Comparison of ENCODE assay signal across 10 cellular contexts in the genomic region with DNA sequence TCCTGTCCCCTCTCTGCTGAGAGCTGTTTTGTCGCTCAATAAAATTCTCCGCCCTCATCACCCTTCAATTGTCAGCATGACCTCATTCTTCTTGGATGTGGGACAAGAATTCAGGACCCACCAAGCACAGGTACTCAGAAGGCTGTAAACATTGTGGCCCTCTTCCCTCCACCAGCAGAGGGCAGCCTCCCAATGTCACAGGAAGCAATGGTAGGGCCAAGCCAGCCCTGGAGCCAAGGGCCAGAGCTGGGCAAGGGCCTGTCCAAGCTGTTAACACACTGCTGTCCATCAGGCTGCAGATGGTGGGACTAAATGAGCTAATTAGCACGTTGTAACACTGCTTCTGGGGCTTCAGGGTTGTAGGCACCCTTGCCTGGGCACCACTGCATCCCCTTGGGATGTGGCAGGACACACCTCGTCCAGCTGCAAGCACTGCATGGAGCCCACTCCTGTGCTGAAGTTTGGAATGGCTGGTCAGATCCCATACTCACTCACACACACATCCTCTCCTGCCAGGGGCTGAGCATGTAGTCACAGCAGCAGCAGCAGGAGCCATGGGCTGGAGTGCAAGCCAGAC.
DNase-seq lines count a peak whose midpoint lies in the region; ATAC-seq and TF ChIP-seq lines count a peak whose summit lies in the region.
"Had no signal": no experiment of that assay in that cellular context is flagged by ENCODE, and none has a peak within 500 bp of the region (broad histone marks: within the 10 kb centered on the region; RNA-seq: fewer than 3 reads in every experiment).

No MANE protein-coding gene starts in this region.

- peaks cover 0 to 12% (median 0%) of the 10 kb centered on the region in 9 donors for H3K4me1 ChIP-seq in heart right ventricle

- peaks cover 3% of the 10 kb centered on the region for H3K9me3 Mint-ChIP-seq in Calu3 (ENCODE audit: low read depth, unreplicated experiment)
- H3K9me3 Mint-ChIP-seq in activated CD4-positive, alpha-beta memory T cell treated with anti-CD3 and anti-CD28 coated beads, Interleukin-2, amount 10 ng/mL, durations not matched to agents 7 days and 5 days, result peaks cover 4% of the 10 kb centered on the region

- H3K27me3 Mint-ChIP-seq in Calu3 (ENCODE audit: unreplicated experiment), result no peaks in the 10 kb centered on the region
- H3K27me3 Mint-ChIP-seq in activated CD4-positive, alpha-beta memory T cell treated with anti-CD3 and anti-CD28 coated beads, Interleukin-2, amount 10 ng/mL, durations not matched to agents 7 days and 5 days, result no peaks in the 10 kb centered on the region

- H3K27ac Mint-ChIP-seq in Calu3 (ENCODE audit: unreplicated experiment), result no peak overlapping the region
- no peak overlapping the region for H3K27ac Mint-ChIP-seq in activated CD4-positive, alpha-beta memory T cell treated with anti-CD3 and anti-CD28 coated beads, Interleukin-2, amount 10 ng/mL, durations not matched to agents 7 days and 5 days
- H3K27ac Mint-ChIP-seq: stimulated activated naive CD8-positive, alpha-beta T cell treated with anti-CD3 and anti-CD28 coated beads, Interleukin-15, Interleukin-2, amounts not matched to agents 100 ng/mL and 50 ng/mL, for 24 hours had no signal

- intact Hi-C loops in Calu3 (cut with micrococcal nuclease; ENCODE audit: unreplicated experiment), result no loop called here
- intact Hi-C loops in heart right ventricle (cut with DNase I), result no loop called here

- BruUV-seq in Calu3 (replicated peaks; lab: Mats Ljungman, UMichigan), result no TSS peak

- no peak overlapping the region for H3K4me3 Mint-ChIP-seq in Calu3 (ENCODE audit: low read depth, unreplicated experiment)
- H3K4me3 Mint-ChIP-seq in activated CD4-positive, alpha-beta memory T cell treated with anti-CD3 and anti-CD28 coated beads, Interleukin-2, amount 10 ng/mL, durations not matched to agents 7 days and 5 days, result no peak overlapping the region
- H3K4me3 Mint-ChIP-seq: stimulated activated naive CD8-positive, alpha-beta T cell treated with anti-CD3 and anti-CD28 coated beads, Interleukin-15, Interleukin-2, amounts not matched to agents 100 ng/mL and 50 ng/mL, for 24 hours had no signal

- 73 to 75% methylated on average over 4 of the region's 4 CpGs for WGBS in heart right ventricle, 2 donors

- DNase-seq in Calu3 (peak; percentile 13), HCEC 1CT (peak; percentile 37), kidney tubule cell (ENCODE audit: low spot score) (peak; percentile 47), heart right ventricle (no peak), NCI-H774 (lab: John Stamatoyannopoulos, UW) (no peak)
- DNase-seq in activated CD4-positive, alpha-beta memory T cell treated with anti-CD3 and anti-CD28 coated beads, Interleukin-2, amount 10 ng/mL, durations not matched to agents 7 days and 5 days, result peak; percentile 21
- DNase-seq: NCI-H510A treated with DMSO at 0.1 percent for 48 hours had no signal

- H3K4me3 ChIP-seq in heart right ventricle, result no peak overlapping the region

- CTCF ChIA-PET in Calu3 (lab: Charles Lee), result no interaction called here
- CTCF ChIA-PET in activated CD4-positive, alpha-beta memory T cell treated with anti-CD3 and anti-CD28 coated beads, Interleukin-2, amount 10 ng/mL, durations not matched to agents 7 days and 5 days (lab: Charles Lee), result interaction anchor here (0.7 kb wide), 1 partner anchor 28 kb away, joined by 3 read pairs; no protein-coding TSS in a partner anchor

- H3K27me3 ChIP-seq in heart right ventricle, result no peaks in the 10 kb centered on the region

- TF ChIP-seq CTCF in Calu3 (IDR thresholded peaks at IDR 0.05; ENCODE audit: unreplicated experiment) (no peak), heart right ventricle (IDR thresholded peaks at IDR 0.05) (peak in 2 of 9 donors; percentile 15 to 47)

- peaks cover 11% of the 10 kb centered on the region for H3K36me3 Mint-ChIP-seq in Calu3 (ENCODE audit: insufficient read depth, unreplicated experiment)
- no peaks in the 10 kb centered on the region for H3K36me3 Mint-ChIP-seq in activated CD4-positive, alpha-beta memory T cell treated with anti-CD3 and anti-CD28 coated beads, Interleukin-2, amount 10 ng/mL, durations not matched to agents 7 days and 5 days (ENCODE audit: low read depth)

- H3K36me3 ChIP-seq in heart right ventricle, result no peaks in the 10 kb centered on the region

- POLR2A ChIA-PET in activated CD4-positive, alpha-beta memory T cell treated with anti-CD3 and anti-CD28 coated beads, Interleukin-2, amount 10 ng/mL, durations not matched to agents 7 days and 5 days (lab: Charles Lee), result no interaction called here

- ATAC-seq in GM21786 (IDR thresholded peaks at IDR 0.05; ENCODE audit: unreplicated experiment) (no peak), heart right ventricle (no peak), GM18520 (IDR thresholded peaks at IDR 0.05; ENCODE audit: unreplicated experiment) (no peak)

- H3K4me1 Mint-ChIP-seq in Calu3 (ENCODE audit: low read depth, unreplicated experiment), result peaks cover 16% of the 10 kb centered on the region
- H3K4me1 Mint-ChIP-seq in activated CD4-positive, alpha-beta memory T cell treated with anti-CD3 and anti-CD28 coated beads, Interleukin-2, amount 10 ng/mL, durations not matched to agents 7 days and 5 days, result peaks cover 21% of the 10 kb centered on the region

- H3K27ac ChIP-seq in heart right ventricle, result no peak overlapping the region

- peaks cover 0 to 17% (median under 1%) of the 10 kb centered on the region in 11 donors for H3K9me3 ChIP-seq in heart right ventricle

Comparison
In these comparisons a context has a peak if more than half of its experiments do, and no peak if none do; other contexts are left out.
1. DNase-seq: peak in Calu3 (single experiment), HCEC 1CT (single experiment), activated CD4-positive, alpha-beta memory T cell treated with anti-CD3 and anti-CD28 coated beads, Interleukin-2, amount 10 ng/mL, durations not matched to agents 7 days and 5 days (single experiment) and kidney tubule cell (single experiment); none in heart right ventricle (0 of 2) and NCI-H774 (single experiment).